In genomic region chr15:92448370-92448769, GRCh38 we compare ENCODE assay signal across 31 cellular contexts. TPM values are rescaled to one million over a fixed set of nuclear protein-coding genes. Genes with fewer than 3 reads are reported as not detected.
"Had no signal": no experiment of that assay in that cellular context is flagged by ENCODE, and none has a peak within 500 bp of the region (broad histone marks: within the 10 kb centered on the region; RNA-seq: fewer than 3 reads in every experiment).

No MANE protein-coding gene starts in this region.

- DNase-seq: activated CD4-positive, alpha-beta memory T cell treated with anti-CD3 and anti-CD28 coated beads, Interleukin-2, amount 10 ng/mL, durations not matched to agents 7 days and 5 days; activated CD4-positive, alpha-beta T cell treated with anti-CD3 and anti-CD28 coated beads for 1 hour; activated CD4-positive, alpha-beta T cell treated with anti-CD3 and anti-CD28 coated beads for 48 hours; activated CD4-positive, CD25-positive, alpha-beta regulatory T cell; activated CD8-positive, alpha-beta memory T cell treated with anti-CD3 and anti-CD28 coated beads for 24 hours; activated CD8-positive, alpha-beta memory T cell treated with anti-CD3 and anti-CD28 coated beads, Interleukin-2, amount 10 ng/mL, durations not matched to agents 7 days and 5 days; activated CD8-positive, alpha-beta memory T cell treated with anti-CD3 and anti-CD28 coated beads, Interleukin-2, amount 50 U/mL, for 48 hours; activated effector memory CD4-positive, alpha-beta T cell treated with anti-CD3 and anti-CD28 coated beads, Interleukin-2, amount 50 U/mL, for 16 hours; activated naive CD4-positive, alpha-beta T cell; activated naive CD4-positive, alpha-beta T cell treated with anti-CD3 and anti-CD28 coated beads, Interleukin-2, amount 50 U/mL, for 16 hours; activated naive CD8-positive, alpha-beta T cell treated with anti-CD3 and anti-CD28 coated beads, Interleukin-2, amount 10 ng/mL, durations not matched to agents 7 days and 5 days; activated T-cell treated with anti-CD3 and anti-CD28 coated beads, Interleukin-2, amount 50 U/mL, for 48 hours; amygdala; MM.1S; MV-4-11; NCI-H1092; NCI-H1436; NCI-H187; NCI-H2029 treated with DMSO at 0.1 percent for 48 hours; NCI-H2107; NCI-H510A; NCI-H69; PC-3; Peyer's patch; RPMI8226; T1000; WERI-Rb-1 had no signal

RNA-seq across cellular contexts. Expression of gene ST8SIA2, which starts 54.7 kb away (rescaled TPM):
- total RNA-seq: activated CD4-positive, alpha-beta memory T cell treated with anti-CD3 and anti-CD28 coated beads, Interleukin-2, amount 10 ng/mL, durations not matched to agents 7 days and 5 days; activated CD8-positive, alpha-beta memory T cell treated with anti-CD3 and anti-CD28 coated beads, Interleukin-2, amount 10 ng/mL, durations not matched to agents 7 days and 5 days; activated naive CD8-positive, alpha-beta T cell treated with anti-CD3 and anti-CD28 coated beads, Interleukin-2, amount 10 ng/mL, durations not matched to agents 7 days and 5 days; activated T-helper 17 cell treated with anti-CD3 and anti-CD28 coated beads, Interleukin-2, amount 50 U/mL, for 72 hours; ascending aorta; PC-3; Peyer's patch; T-helper 1 cell treated with Interleukin-12 subunit alpha and Interleukin-12 subunit beta and Interleukin-4 antibody, amounts not matched to agents 30 ng/mL and 1 ng/mL, for 36 hours; T-helper 2 cell treated with Interferon-gamma antibody and Interleukin-4, amounts not matched to agents 100 ng/mL and 5 ng/mL, for 36 hours had no signal
